8 cellular contexts compared by ENCODE assay signal in genomic region chr2:45643543-45644542, GRCh38. TPM values are rescaled to one million over a fixed set of nuclear protein-coding genes. Genes with fewer than 3 reads are reported as not detected.
DNase-seq lines count a peak whose midpoint lies in the region; ATAC-seq, FAIRE-seq and TF ChIP-seq lines count a peak whose summit lies in the region.

No MANE protein-coding gene starts in this region.

- no peak overlapping the region for H3T11ph ChIP-seq in H9 (ENCODE audit: low read length)

- H2BK120ac ChIP-seq in H9 (ENCODE audit: low read depth, low read length, poor library complexity, severe bottlenecking): no peak overlapping the region

- H3K27me3 ChIP-seq in H9 (ENCODE audit: insufficient read depth, low read length): peaks cover 12% of the 10 kb centered on the region

- no peak overlapping the region for H3K23ac ChIP-seq in H9 (ENCODE audit: insufficient read length, low read depth, low read length)

- H3K18ac ChIP-seq in H9 (ENCODE audit: insufficient read length, low read depth, low read length): no peak overlapping the region

- ATAC-seq in HG03469 (IDR thresholded peaks at IDR 0.05; ENCODE audit: unreplicated experiment): no peak

- H3K36me3 Mint-ChIP-seq in H9 (ENCODE audit: insufficient read depth in 1 of 3, low read depth in 3 of 3): no peaks in the 10 kb centered on the region

- H4K8ac ChIP-seq in H9 (replicated peaks; ENCODE audit: insufficient read length, low read depth, low read length): no peak overlapping the region

- H3K27ac Mint-ChIP-seq in H9: no peak overlapping the region

- DNase-seq in H9: peak; percentile 78
- DNase-seq in NB4 (ENCODE audit: low read depth): peak; percentile 71
- peak; percentile 64 for DNase-seq in central memory CD4-positive, alpha-beta T cell
- DNase-seq in kidney: peak; percentile 87
- peak; percentile 36 to 65 (median 62) for DNase-seq in stimulated activated CD4-positive, alpha-beta T cell treated with anti-CD3 and anti-CD28 coated beads, Interleukin-12 subunit alpha, Interleukin-12 subunit beta, amount 100 ng/mL, for 48 hours (ENCODE audit: low read depth in 2 of 3, low spot score in 1 of 3)

- no peak for FAIRE-seq in kidney (lab: Jason Lieb, UNC)

- H3K23me2 ChIP-seq in H9 (ENCODE audit: insufficient read length, low read depth, low read length, poor library complexity, severe bottlenecking): no peaks in the 10 kb centered on the region

- H4K91ac ChIP-seq in H9 (ENCODE audit: insufficient read length, low read depth, low read length): no peak overlapping the region

- no peak overlapping the region for H2BK20ac ChIP-seq in H9 (ENCODE audit: low read depth, low read length, poor library complexity, severe bottlenecking)

- H2BK15ac ChIP-seq in H9 (ENCODE audit: low read depth, low read length): no peak overlapping the region

- WGBS in H9 (ENCODE audit: extremely low coverage, insufficient read length, low lambda C conversion rate): no CpG with 5 or more reads among the region's 49 CpGs

- peaks cover 15 to 21% of the 10 kb centered on the region in 2 experiments for H3K4me1 Mint-ChIP-seq in H9

- no peaks in the 10 kb centered on the region for H3K79me2 ChIP-seq in H9 (ENCODE audit: insufficient read depth, low read length)

- H3K4ac ChIP-seq in H9 (ENCODE audit: low read depth, low read length): no peak overlapping the region

- peaks cover 95% of the 10 kb centered on the region for H3K27me3 Mint-ChIP-seq in H9 (ENCODE audit: low read depth)

- H3K9me3 Mint-ChIP-seq in H9: no peaks in the 10 kb centered on the region

- H3K4me2 ChIP-seq in H9 (ENCODE audit: insufficient read depth, insufficient read length, low read length): peak overlapping the region; percentile 32

- no peak overlapping the region for H4K5ac ChIP-seq in H9 (ENCODE audit: insufficient read length, low read depth, low read length)

- no peak overlapping the region for H2AK5ac ChIP-seq in H9 (ENCODE audit: insufficient read length, low read length)

- no peak overlapping the region for H3K56ac ChIP-seq in H9 (ENCODE audit: insufficient read length, low read depth, low read length)

- H3K27ac ChIP-seq in H9 (ENCODE audit: insufficient read length, low read depth, low read length) (no peak overlapping the region), kidney (ENCODE audit: low read depth in 2 of 2, low read length in 2 of 2) (no peak overlapping the region)

- H3K4me1 ChIP-seq in ES-I3 (ENCODE audit: insufficient read depth, low read length) (peaks cover 10% of the 10 kb centered on the region), H9 (ENCODE audit: insufficient read depth, low read length) (peaks cover 4% of the 10 kb centered on the region), kidney (ENCODE audit: control insufficient read depth in 1 of 2, insufficient read depth in 1 of 2, low read depth in 1 of 2, low read length in 2 of 2) (peaks cover 10 to 18% of the 10 kb centered on the region in 2 donors)

- TF ChIP-seq POLR2A in NB4 (IDR thresholded peaks at IDR 0.05; ENCODE audit: extremely low read depth, insufficient read length): no peak

- H3K4me3 ChIP-seq in NB4 (ENCODE audit: low read depth, low read length): no peak overlapping the region
- peak overlapping the region; percentile 82 for H3K4me3 ChIP-seq in WI38 (ENCODE audit: low read depth, low read length)
- peak overlapping the region; percentile 51 to 70 for H3K4me3 ChIP-seq in kidney (ENCODE audit: low read length in 2 of 2)

- H4K20me1 ChIP-seq in H9 (ENCODE audit: control insufficient read depth, insufficient read depth, insufficient read length): no peaks in the 10 kb centered on the region

- H3K79me1 ChIP-seq in H9 (ENCODE audit: insufficient read depth, low read depth, low read length, poor library complexity, severe bottlenecking): no peaks in the 10 kb centered on the region

- no peak overlapping the region for H2AFZ ChIP-seq in H9 (ENCODE audit: low read length)

- intact Hi-C loops in kidney (cut with DNase I): loop anchor here (5.0 to 10.0 kb wide), 2 partner anchors 131 to 293 kb away; no protein-coding TSS in a partner anchor

- H3K14ac ChIP-seq in H9 (ENCODE audit: insufficient read depth, low read length): no peak overlapping the region; the same call in 1 of the 2 replicates

- H3K9me3 ChIP-seq in ES-I3 (ENCODE audit: control insufficient read depth, insufficient read depth, low read length): no peaks in the 10 kb centered on the region
- H3K9me3 ChIP-seq in H9 (ENCODE audit: control insufficient read depth, low read depth, low read length): no peaks in the 10 kb centered on the region
- no peaks in the 10 kb centered on the region for H3K9me3 ChIP-seq in kidney (ENCODE audit: control insufficient read depth in 1 of 2, low read length in 2 of 2)

- H2BK12ac ChIP-seq in H9 (ENCODE audit: insufficient read length, low read depth, low read length): no peak overlapping the region

- TF ChIP-seq CTCF in H9 (conservative IDR thresholded peaks at IDR 0.05) (peak; percentile 99), NB4 (IDR thresholded peaks at IDR 0.05; ENCODE audit: low read depth, low read length) (peak; percentile 76), WI38 (IDR thresholded peaks at IDR 0.05; ENCODE audit: low read depth, low read length) (peak; percentile 82), kidney (IDR thresholded peaks at IDR 0.05; ENCODE audit: borderline replicate concordance, extremely low read depth, insufficient read depth) (peak; percentile 94)

- H3K9ac ChIP-seq in ES-I3 (ENCODE audit: low read depth, low read length) (peak overlapping the region; percentile 62; the same call in 1 of the 2 replicates), H9 (ENCODE audit: extremely low read depth, insufficient read length, low read length) (no peak overlapping the region), kidney (ENCODE audit: low read length in 2 of 2) (peak overlapping the region; percentile 44 to 67)

- no peaks in the 10 kb centered on the region for H3K36me3 ChIP-seq in ES-I3 (ENCODE audit: insufficient read depth, low read length)
- no peaks in the 10 kb centered on the region for H3K36me3 ChIP-seq in kidney (ENCODE audit: control insufficient read depth in 1 of 2, insufficient read depth in 2 of 2, low read length in 2 of 2)

- peak overlapping the region; percentile 53 to 61; a peak in 4 of 5 replicates for H3K4me3 Mint-ChIP-seq in H9

- H2BK5ac ChIP-seq in H9 (ENCODE audit: insufficient read length, low read length): no peak overlapping the region

RNA-seq across cellular contexts. Expression of gene PRKCE, which starts 7.6 kb away (rescaled TPM):
- total RNA-seq in H9 (2021) (1.3 TPM in 2 replicates), kidney (27.3 TPM)
- 11.1 TPM for polyA plus RNA-seq in kidney (ENCODE audit: insufficient read depth, low read depth, low replicate concordance)

RNA-seq across cellular contexts. Expression of gene SRBD1, which starts 32.8 kb away (rescaled TPM):
- 18.3 TPM in 2 replicates for total RNA-seq in H9 (2021)
- total RNA-seq in kidney: 19.5 TPM
- polyA plus RNA-seq in kidney (ENCODE audit: insufficient read depth, low read depth, low replicate concordance): 5.4 TPM

Comparison
In these comparisons a context has a peak if more than half of its experiments do, and no peak if none do; other contexts are left out.
1. RNA of gene PRKCE, which starts 7.6 kb away (total RNA-seq): 27.3 TPM in kidney (single experiment); 1.3 TPM in H9; every median in the first group is over 10 times any median in the second.
2. Peak in every context shown above with its lines, with median percentiles within 50 percentile points of each other: DNase-seq and CTCF ChIP-seq.